Comparison of ENCODE assay signal across 27 cellular contexts in genomic region chr6:6497976-6498375, GRCh38.
"Had no signal": no experiment of that assay in that cellular context is flagged by ENCODE, and none has a peak within 500 bp of the region (broad histone marks: within the 10 kb centered on the region; RNA-seq: fewer than 3 reads in every experiment).

No MANE protein-coding gene starts in this region.

- H3K9me3 ChIP-seq: esophagus squamous epithelium, gastroesophageal sphincter, left ventricle myocardium inferior, lower lobe of right lung, neutrophil, ovary, right atrium auricular region, sigmoid colon, suprapubic skin, thyroid gland had no signal

- ATAC-seq: gastroesophageal sphincter; left cardiac atrium; lower lobe of right lung; naive thymus-derived CD4-positive, alpha-beta T cell; stimulated activated effector memory CD8-positive, alpha-beta T cell treated with anti-CD3 and anti-CD28 coated beads, Interleukin-12 subunit alpha, Interleukin-12 subunit beta, amount 100 ng/mL, for 72 hours; stimulated activated naive CD8-positive, alpha-beta T cell treated with anti-CD3 and anti-CD28 coated beads, Interleukin-15, Interleukin-2, amounts not matched to agents 100 U/mL and 50 U/mL, for 24 hours had no signal

- H3K27me3 ChIP-seq: dorsolateral prefrontal cortex, gastroesophageal sphincter, ovary, right atrium auricular region, sigmoid colon, suprapubic skin, thyroid gland had no signal

- H3K36me3 ChIP-seq: esophagus squamous epithelium, gastroesophageal sphincter, left ventricle myocardium inferior, lower lobe of right lung, neutrophil, ovary, right atrium auricular region, sigmoid colon, suprapubic skin, thyroid gland had no signal

- H3K4me3 ChIP-seq: coronary artery, dorsolateral prefrontal cortex, esophagus squamous epithelium, gastroesophageal sphincter, left ventricle myocardium inferior, lower lobe of right lung, ovary, right atrium auricular region, sigmoid colon, suprapubic skin, thyroid gland had no signal

- DNase-seq: dorsolateral prefrontal cortex; effector CD8-positive, alpha-beta T cell; esophagus squamous epithelium; foreskin fibroblast; glutamatergic neuron; immature natural killer cell; kidney; left cardiac atrium; left ventricle myocardium inferior; lower lobe of right lung; midbrain; naive thymus-derived CD4-positive, alpha-beta T cell; nephron progenitor cell; ovary; sigmoid colon; small intestine; stimulated activated CD4-positive, alpha-beta T cell treated with anti-CD3 and anti-CD28 coated beads, Interleukin-4, amount 100 ng/mL, for 1 hour; stimulated activated CD8-positive, alpha-beta memory T cell treated with anti-CD3 and anti-CD28 coated beads, Interleukin-4, amount 100 ng/mL, for 48 hours; stimulated activated naive CD8-positive, alpha-beta T cell treated with anti-CD3 and anti-CD28 coated beads, Interleukin-15, Interleukin-2, amounts not matched to agents 100 U/mL and 50 U/mL, for 24 hours; thyroid gland had no signal

- H3K27ac ChIP-seq: coronary artery, epithelial cell of prostate, esophagus squamous epithelium, gastroesophageal sphincter, left ventricle myocardium inferior, lower lobe of right lung, neutrophil, ovary, right atrium auricular region, sigmoid colon, suprapubic skin, thyroid gland had no signal

- H3K4me1 ChIP-seq: esophagus squamous epithelium, gastroesophageal sphincter, left ventricle myocardium inferior, lower lobe of right lung, right atrium auricular region, sigmoid colon, suprapubic skin, thyroid gland had no signal
